In genomic region chr19:58362272-58362994, GRCh38 we compare ENCODE assay signal across 8 cellular contexts. TPM values are rescaled to one million over a fixed set of nuclear protein-coding genes. Genes with fewer than 3 reads are reported as not detected.
DNase-seq lines count a peak whose midpoint lies in the region; ATAC-seq lines count a peak whose summit lies in the region.

TSS of gene ZNF497 (minus strand) at chr19:58362751. CDS start at chr19:58357635, 5,116 bp downstream.

- peak within 1 kb of the TSS; percentile 87 for H3K27ac ChIP-seq in mesendoderm (ENCODE audit: low read depth, low read length)

- peak within 1 kb of the TSS; percentile 69 for H3K18ac ChIP-seq in mesendoderm (ENCODE audit: low read length)

- peak; percentile 81 for ATAC-seq in GM21360 (IDR thresholded peaks at IDR 0.05; ENCODE audit: unreplicated experiment)

- peak within 1 kb of the TSS; percentile 92 for H3K4me2 ChIP-seq in mesendoderm (ENCODE audit: low read length)

- peak within 1 kb of the TSS; percentile 32 for H3K4me3 ChIP-seq in endocrine pancreas (ENCODE audit: control insufficient read depth, insufficient read depth, low read length)
- H3K4me3 ChIP-seq in mesendoderm (ENCODE audit: low read length) = peak within 1 kb of the TSS; percentile 98

- no peaks in the 10 kb centered on the region for H3K79me1 ChIP-seq in mesendoderm (ENCODE audit: low read length)

- H3K4me1 ChIP-seq in endocrine pancreas (ENCODE audit: control insufficient read depth, insufficient read depth, low read length) (no peaks in the 10 kb centered on the region), mesendoderm (ENCODE audit: control insufficient read depth, low read depth, low read length) (no peaks in the 10 kb centered on the region)

- no CpG with 5 or more reads among the region's 74 CpGs for WGBS in mesendoderm (ENCODE audit: extremely low coverage, insufficient coverage, low lambda C conversion rate)

- H3K9ac ChIP-seq in endocrine pancreas (ENCODE audit: control insufficient read depth, insufficient read depth, low read length) (peak within 1 kb of the TSS; percentile 70), mesendoderm (ENCODE audit: low read length) (peak within 1 kb of the TSS; percentile 80)

- H3K79me2 ChIP-seq in mesendoderm (ENCODE audit: control insufficient read depth, insufficient read depth, low read length) = no peaks in the 10 kb centered on the region

- no peak within 1 kb of the TSS for H2BK120ac ChIP-seq in mesendoderm (ENCODE audit: low read depth, low read length)

- DNase-seq in COLO829 (ENCODE audit: low spot score) (peak; percentile 99), HT-29 (ENCODE audit: low spot score) (peak; percentile 99), mesendoderm (peak; percentile 98)
- DNase-seq in NK-92 treated with Interleukin-12 subunit alpha and Interleukin-12 subunit beta, amount 100 ng/mL, for 24 hours (lab: John Stamatoyannopoulos, UW) = peak; percentile 92
- peak; percentile 94 to 95 for DNase-seq in activated CD8-positive, alpha-beta memory T cell treated with anti-CD3 and anti-CD28 coated beads for 4 hours (ENCODE audit: low read depth in 2 of 2)
- peak; percentile 97 for DNase-seq in stimulated activated CD8-positive, alpha-beta memory T cell treated with anti-CD3 and anti-CD28 coated beads, Interleukin-12 subunit alpha, Interleukin-12 subunit beta, amount 100 ng/mL, for 4 hours (ENCODE audit: low read depth)

- H3K36me3 ChIP-seq in endocrine pancreas (ENCODE audit: control insufficient read depth, insufficient read depth, low read length) = no peaks in the 10 kb centered on the region
- H3K36me3 ChIP-seq in mesendoderm (ENCODE audit: control insufficient read depth, insufficient read depth, low read length) = no peaks in the 10 kb centered on the region

- H3K9me3 ChIP-seq in endocrine pancreas (ENCODE audit: control insufficient read depth, low read length) = no peaks in the 10 kb centered on the region

- H4K8ac ChIP-seq in mesendoderm (ENCODE audit: low read depth, low read length) = peak within 1 kb of the TSS; percentile 82

- H2BK5ac ChIP-seq in mesendoderm (ENCODE audit: low read length) = peak within 1 kb of the TSS; percentile 12

- H2BK15ac ChIP-seq in mesendoderm (replicated peaks; ENCODE audit: low read depth) = no peak within 1 kb of the TSS

- H2AK5ac ChIP-seq in mesendoderm (ENCODE audit: low read length) = peak within 1 kb of the TSS; percentile 17

- peak within 1 kb of the TSS; percentile 98 for H4K5ac ChIP-seq in mesendoderm (ENCODE audit: low read length)

- H3K4ac ChIP-seq in mesendoderm (ENCODE audit: low read depth, low read length) = no peak within 1 kb of the TSS

- no peaks in the 10 kb centered on the region for H3K27me3 ChIP-seq in endocrine pancreas (ENCODE audit: control insufficient read depth, insufficient read depth, low read length)
- no peaks in the 10 kb centered on the region for H3K27me3 ChIP-seq in mesendoderm (ENCODE audit: insufficient read depth, low read length, poor library complexity)

- H3K56ac ChIP-seq in mesendoderm (ENCODE audit: low read length) = peak within 1 kb of the TSS; percentile 99

- H3K23ac ChIP-seq in mesendoderm (ENCODE audit: low read length) = peak within 1 kb of the TSS; percentile 91

RNA-seq across cellular contexts. Expression of gene ZNF497, which starts in this region (rescaled TPM):
- 2.0 and 6.0 TPM in 2 replicates for total RNA-seq in HT-29 (2014; rRNA removed; shearing (Covaris generic))
- polyA plus RNA-seq in mesendoderm (2013, experiment 1 of 2) = 0.46 TPM
- 0.49 TPM for polyA plus RNA-seq in mesendoderm (2013, experiment 2 of 2)

Comparison
In these comparisons a context has a peak if more than half of its experiments do, and no peak if none do; other contexts are left out.
1. Peak in every context shown above with its lines: DNase-seq, ATAC-seq, H3K4me3 ChIP-seq and H3K27ac ChIP-seq.